Comparison of ENCODE assay signal across 23 cellular contexts in genomic region chr13:75454497-75454896, GRCh38.
"Had no signal": no experiment of that assay in that cellular context is flagged by ENCODE, and none has a peak within 500 bp of the region (broad histone marks: within the 10 kb centered on the region; RNA-seq: fewer than 3 reads in every experiment).

No MANE protein-coding gene starts in this region.

- H3K36me3 ChIP-seq: neutrophil had no signal

- H3K9me3 ChIP-seq: neutrophil, tibial nerve had no signal

- H3K4me3 Mint-ChIP-seq: activated naive CD8-positive, alpha-beta T cell treated with anti-CD3 and anti-CD28 coated beads for 36 hours; nephron; stimulated activated effector memory CD8-positive, alpha-beta T cell treated with anti-CD3 and anti-CD28 coated beads, Interleukin-12 subunit alpha, Interleukin-12 subunit beta, amount 100 ng/mL, for 72 hours; stimulated activated naive CD8-positive, alpha-beta T cell treated with anti-CD3 and anti-CD28 coated beads, Interleukin-15, amount 100 ng/mL, for 72 hours; T-helper 17 cell had no signal

- DNase-seq: activated CD4-positive, alpha-beta T cell treated with anti-CD3 and anti-CD28 coated beads for 4 hours; activated CD4-positive, alpha-beta T cell treated with anti-CD3 and anti-CD28 coated beads, Interleukin-2, amount 50 U/mL, for 48 hours; activated CD4-positive, CD25-positive, alpha-beta regulatory T cell; activated naive CD4-positive, alpha-beta T cell treated with Interleukin-2 at 50 U/mL for 16 hours; activated naive CD8-positive, alpha-beta T cell treated with anti-CD3 and anti-CD28 coated beads for 36 hours; activated T-cell treated with anti-CD3 and anti-CD28 coated beads, Interleukin-2, amount 50 U/mL, for 48 hours; amniotic stem cell; cerebellar nuclear complex; cortex of kidney; erythroblast; hippocampal formation; left ventricle myocardium superior; midbrain; small intestine; stimulated activated CD4-positive, alpha-beta T cell treated with anti-CD3 and anti-CD28 coated beads, Interleukin-2, amount 100 ng/mL, for 24 hours; stimulated activated naive CD8-positive, alpha-beta T cell treated with anti-CD3 and anti-CD28 coated beads, Interleukin-15, amount 100 ng/mL, for 72 hours; T-helper 17 cell had no signal

- ATAC-seq: left ventricle myocardium superior; sciatic nerve; stimulated activated effector memory CD8-positive, alpha-beta T cell treated with anti-CD3 and anti-CD28 coated beads, Interleukin-12 subunit alpha, Interleukin-12 subunit beta, amount 100 ng/mL, for 72 hours; stimulated activated naive CD8-positive, alpha-beta T cell treated with anti-CD3 and anti-CD28 coated beads, Interleukin-15, amount 100 ng/mL, for 72 hours; T-helper 17 cell had no signal

- H3K4me1 Mint-ChIP-seq: activated naive CD8-positive, alpha-beta T cell treated with anti-CD3 and anti-CD28 coated beads for 36 hours; stimulated activated effector memory CD8-positive, alpha-beta T cell treated with anti-CD3 and anti-CD28 coated beads, Interleukin-12 subunit alpha, Interleukin-12 subunit beta, amount 100 ng/mL, for 72 hours; stimulated activated naive CD8-positive, alpha-beta T cell treated with anti-CD3 and anti-CD28 coated beads, Interleukin-15, amount 100 ng/mL, for 72 hours; T-helper 17 cell had no signal

- H3K27me3 Mint-ChIP-seq: stimulated activated naive CD8-positive, alpha-beta T cell treated with anti-CD3 and anti-CD28 coated beads, Interleukin-15, amount 100 ng/mL, for 72 hours had no signal

- H3K27me3 ChIP-seq: neutrophil, tibial nerve had no signal

- H3K27ac Mint-ChIP-seq: activated naive CD8-positive, alpha-beta T cell treated with anti-CD3 and anti-CD28 coated beads for 36 hours; stimulated activated effector memory CD8-positive, alpha-beta T cell treated with anti-CD3 and anti-CD28 coated beads, Interleukin-12 subunit alpha, Interleukin-12 subunit beta, amount 100 ng/mL, for 72 hours; stimulated activated naive CD8-positive, alpha-beta T cell treated with anti-CD3 and anti-CD28 coated beads, Interleukin-15, amount 100 ng/mL, for 72 hours; T-helper 17 cell had no signal

- H3K4me3 ChIP-seq: tibial nerve had no signal

- H3K27ac ChIP-seq: neutrophil, parathyroid adenoma, tibial nerve had no signal

- H3K9me3 Mint-ChIP-seq: activated naive CD8-positive, alpha-beta T cell treated with anti-CD3 and anti-CD28 coated beads for 36 hours; nephron; stimulated activated effector memory CD8-positive, alpha-beta T cell treated with anti-CD3 and anti-CD28 coated beads, Interleukin-12 subunit alpha, Interleukin-12 subunit beta, amount 100 ng/mL, for 72 hours; stimulated activated naive CD8-positive, alpha-beta T cell treated with anti-CD3 and anti-CD28 coated beads, Interleukin-15, amount 100 ng/mL, for 72 hours had no signal

- H3K36me3 Mint-ChIP-seq: activated naive CD8-positive, alpha-beta T cell treated with anti-CD3 and anti-CD28 coated beads for 36 hours; stimulated activated effector memory CD8-positive, alpha-beta T cell treated with anti-CD3 and anti-CD28 coated beads, Interleukin-12 subunit alpha, Interleukin-12 subunit beta, amount 100 ng/mL, for 72 hours had no signal
